ENCODE assay signal across 13 cellular contexts in genomic region chr2:39938035-39938835, GRCh38.
DNase-seq lines count a peak whose midpoint lies in the region; TF ChIP-seq lines count a peak whose summit lies in the region.
"Had no signal": no experiment of that assay in that cellular context is flagged by ENCODE, and none has a peak within 500 bp of the region (broad histone marks: within the 10 kb centered on the region; RNA-seq: fewer than 3 reads in every experiment).

No MANE protein-coding gene starts in this region.

- POLR2A ChIA-PET in AG04450 (lab: Yijun Ruan, JAX), result no interaction called here
- POLR2A ChIA-PET in A673 (lab: Charles Lee; ENCODE audit: low non-redundant PET), result no interaction called here

- H3K4me3 ChIP-seq in AG04450 (ENCODE audit: low read depth, low read length), result no peak overlapping the region
- H3K4me3 ChIP-seq in colonic mucosa, result no peak overlapping the region
- H3K4me3 ChIP-seq in A673 (ENCODE audit: low read depth, low read length, poor library complexity, severe bottlenecking), result no peak overlapping the region
- H3K4me3 ChIP-seq: body of pancreas had no signal

- peak; percentile 83 for DNase-seq in AG04450 (ENCODE audit: low read depth, low spot score)
- peak; percentile 91 for DNase-seq in HCEC 1CT
- no peak for DNase-seq in activated T-helper 1 cell treated with anti-CD3 and anti-CD28 coated beads, Interleukin-12 subunit alpha, Interleukin-12 subunit beta, Interleukin-2, Interleukin-4 antibody, amounts not matched to agents 30 ng/mL and 10 ng/mL and 1 ng/mL, durations not matched to agents 14 hours and 24 hours and 36 hours (ENCODE audit: low spot score)
- peak; percentile 64 for DNase-seq in glomerular visceral epithelial cell (ENCODE audit: extremely low spot score)
- DNase-seq in Ammon's horn (ENCODE audit: low spot score), result no peak
- no peak for DNase-seq in iPS-NIHi7 (ENCODE audit: extremely low spot score)
- DNase-seq in colonic mucosa, result no peak
- DNase-seq in A673 (ENCODE audit: low spot score), result no peak
- DNase-seq: activated B cell treated with CpG ODN at 0.5 μM for 24 hours; body of pancreas; CD4-positive, alpha-beta memory T cell; NCI-H1694 had no signal

- H3K36me3 ChIP-seq in colonic mucosa (no peaks in the 10 kb centered on the region), A673 (ENCODE audit: insufficient read depth, low read length, poor library complexity, severe bottlenecking) (no peaks in the 10 kb centered on the region)

- H3K4me3 Mint-ChIP-seq in activated T-helper 1 cell treated with anti-CD3 and anti-CD28 coated beads, Interleukin-12 subunit alpha, Interleukin-12 subunit beta, Interleukin-2, Interleukin-4 antibody, amounts not matched to agents 30 ng/mL and 10 ng/mL and 1 ng/mL, durations not matched to agents 14 hours and 24 hours and 36 hours, result peak overlapping the region; percentile 34
- H3K4me3 Mint-ChIP-seq: activated B cell treated with CpG ODN at 0.5 μM for 24 hours; CD4-positive, alpha-beta memory T cell had no signal

- peak overlapping the region; percentile 95 for H3K27ac Mint-ChIP-seq in activated T-helper 1 cell treated with anti-CD3 and anti-CD28 coated beads, Interleukin-12 subunit alpha, Interleukin-12 subunit beta, Interleukin-2, Interleukin-4 antibody, amounts not matched to agents 30 ng/mL and 10 ng/mL and 1 ng/mL, durations not matched to agents 14 hours and 24 hours and 36 hours
- H3K27ac Mint-ChIP-seq: activated B cell treated with CpG ODN at 0.5 μM for 24 hours; CD4-positive, alpha-beta memory T cell had no signal

- CTCF ChIA-PET in AG04450 (lab: Charles Lee) (no interaction called here), A673 (lab: Charles Lee) (no interaction called here)

- H3K4me1 ChIP-seq in colonic mucosa (no peaks in the 10 kb centered on the region), A673 (ENCODE audit: insufficient read depth, low read length, poor library complexity, severe bottlenecking) (no peaks in the 10 kb centered on the region)
- H3K4me1 ChIP-seq: body of pancreas had no signal

- peaks cover 2% of the 10 kb centered on the region for H3K36me3 Mint-ChIP-seq in activated T-helper 1 cell treated with anti-CD3 and anti-CD28 coated beads, Interleukin-12 subunit alpha, Interleukin-12 subunit beta, Interleukin-2, Interleukin-4 antibody, amounts not matched to agents 30 ng/mL and 10 ng/mL and 1 ng/mL, durations not matched to agents 14 hours and 24 hours and 36 hours (ENCODE audit: low read depth)
- H3K36me3 Mint-ChIP-seq: CD4-positive, alpha-beta memory T cell had no signal

- no peaks in the 10 kb centered on the region for H3K27me3 Mint-ChIP-seq in activated T-helper 1 cell treated with anti-CD3 and anti-CD28 coated beads, Interleukin-12 subunit alpha, Interleukin-12 subunit beta, Interleukin-2, Interleukin-4 antibody, amounts not matched to agents 30 ng/mL and 10 ng/mL and 1 ng/mL, durations not matched to agents 14 hours and 24 hours and 36 hours (ENCODE audit: insufficient read depth)
- H3K27me3 Mint-ChIP-seq: activated B cell treated with CpG ODN at 0.5 μM for 24 hours had no signal

- H3K27ac ChIP-seq in AG04450 (ENCODE audit: low read depth, low read length), result peak overlapping the region; percentile 87
- H3K27ac ChIP-seq in colonic mucosa, result no peak overlapping the region
- H3K27ac ChIP-seq in A673 (ENCODE audit: low read depth, low read length, poor library complexity, severe bottlenecking), result no peak overlapping the region
- H3K27ac ChIP-seq: body of pancreas, RWPE1 had no signal

- no peaks in the 10 kb centered on the region for H3K9me3 ChIP-seq in AG04450 (ENCODE audit: control insufficient read depth, insufficient read depth, low read length)
- no peaks in the 10 kb centered on the region for H3K9me3 ChIP-seq in colonic mucosa
- H3K9me3 ChIP-seq in A673 (ENCODE audit: low read depth, low read length, poor library complexity, severe bottlenecking), result no peaks in the 10 kb centered on the region
- H3K9me3 ChIP-seq: body of pancreas had no signal

- H3K9ac ChIP-seq in colonic mucosa (ENCODE audit: low read depth in 2 of 2, low read length in 2 of 2), result no peak overlapping the region

- no TSS peak for BruUV-seq in A673 (replicated peaks; lab: Mats Ljungman, UMichigan)

- no peaks in the 10 kb centered on the region for H3K27me3 ChIP-seq in AG04450 (ENCODE audit: control insufficient read depth, insufficient read depth, low read length)
- no peaks in the 10 kb centered on the region for H3K27me3 ChIP-seq in colonic mucosa
- no peaks in the 10 kb centered on the region for H3K27me3 ChIP-seq in A673 (replicated peaks; ENCODE audit: insufficient read depth, low read depth, low read length, poor library complexity)
- H3K27me3 ChIP-seq: body of pancreas had no signal

- H3K4me1 Mint-ChIP-seq in activated T-helper 1 cell treated with anti-CD3 and anti-CD28 coated beads, Interleukin-12 subunit alpha, Interleukin-12 subunit beta, Interleukin-2, Interleukin-4 antibody, amounts not matched to agents 30 ng/mL and 10 ng/mL and 1 ng/mL, durations not matched to agents 14 hours and 24 hours and 36 hours (ENCODE audit: low read depth), result peaks cover 34% of the 10 kb centered on the region
- H3K4me1 Mint-ChIP-seq: activated B cell treated with CpG ODN at 0.5 μM for 24 hours; CD4-positive, alpha-beta memory T cell had no signal

- TF ChIP-seq CTCF in AG04450 (IDR thresholded peaks at IDR 0.05; ENCODE audit: low read depth, low read length) (no peak), colonic mucosa (IDR thresholded peaks at IDR 0.05) (no peak), A673 (conservative IDR thresholded peaks at IDR 0.05; ENCODE audit: low read depth, low read length) (no peak)

- peaks cover 9% of the 10 kb centered on the region for H3K9me3 Mint-ChIP-seq in activated T-helper 1 cell treated with anti-CD3 and anti-CD28 coated beads, Interleukin-12 subunit alpha, Interleukin-12 subunit beta, Interleukin-2, Interleukin-4 antibody, amounts not matched to agents 30 ng/mL and 10 ng/mL and 1 ng/mL, durations not matched to agents 14 hours and 24 hours and 36 hours
- H3K9me3 Mint-ChIP-seq: activated B cell treated with CpG ODN at 0.5 μM for 24 hours had no signal

- intact Hi-C loops in activated T-helper 1 cell treated with anti-CD3 and anti-CD28 coated beads, Interleukin-12 subunit alpha, Interleukin-12 subunit beta, Interleukin-2, Interleukin-4 antibody, amounts not matched to agents 30 ng/mL and 10 ng/mL and 1 ng/mL, durations not matched to agents 14 hours and 24 hours and 36 hours (cut with micrococcal nuclease), result loop anchor here (2.0 to 10.0 kb wide), 2 partner anchors 17 to 167 kb away; no protein-coding TSS in a partner anchor
- intact Hi-C loops in colonic mucosa (cut with DNase I) (no loop called here), A673 (cut with micrococcal nuclease; ENCODE audit: unreplicated experiment) (no loop called here)

Comparison
In these comparisons a context has a peak if more than half of its experiments do, and no peak if none do; other contexts are left out.
1. DNase-seq: peak in AG04450 (single experiment), HCEC 1CT (single experiment) and glomerular visceral epithelial cell (single experiment); none in activated T-helper 1 cell treated with anti-CD3 and anti-CD28 coated beads, Interleukin-12 subunit alpha, Interleukin-12 subunit beta, Interleukin-2, Interleukin-4 antibody, amounts not matched to agents 30 ng/mL and 10 ng/mL and 1 ng/mL, durations not matched to agents 14 hours and 24 hours and 36 hours (single experiment), Ammon's horn (single experiment), iPS-NIHi7 (single experiment), colonic mucosa (single experiment) and A673 (single experiment).